Comparison of ENCODE assay signal across 9 cellular contexts in the genomic region with DNA sequence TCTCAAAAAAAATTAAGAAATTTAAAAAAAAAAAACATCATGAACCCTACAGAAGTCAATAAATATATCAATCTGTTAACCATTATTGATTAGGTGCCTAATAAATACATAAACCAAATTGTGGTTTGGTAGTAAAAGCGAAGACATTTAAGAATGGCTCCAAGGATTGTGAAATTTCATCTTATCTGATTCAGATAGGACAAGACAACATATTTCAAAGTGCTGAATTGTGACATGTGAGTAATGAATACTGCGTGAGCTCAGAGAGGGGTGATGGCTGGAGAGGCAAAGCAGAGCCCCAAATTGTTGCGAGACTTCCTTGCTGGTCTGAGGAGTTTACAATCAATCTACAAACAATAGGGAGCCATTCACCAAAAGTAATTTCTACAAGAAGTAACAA. TPM values are rescaled to one million over a fixed set of nuclear protein-coding genes. Genes with fewer than 3 reads are reported as not detected.
"Had no signal": no experiment of that assay in that cellular context is flagged by ENCODE, and none has a peak within 500 bp of the region (broad histone marks: within the 10 kb centered on the region; RNA-seq: fewer than 3 reads in every experiment).

No MANE protein-coding gene starts in this region.

- H3K4me3 Mint-ChIP-seq: HFFc6, IgD-negative memory B cell had no signal

- H3K36me3 Mint-ChIP-seq: IgD-negative memory B cell had no signal

- H3K27ac Mint-ChIP-seq: HFFc6, IgD-negative memory B cell had no signal

- DNase-seq: GM23248, GOT3, H7, HFFc6, KG1 had no signal

- H3K27me3 Mint-ChIP-seq: IgD-negative memory B cell had no signal

- H3K9me3 Mint-ChIP-seq: HFFc6, IgD-negative memory B cell had no signal

RNA-seq across cellular contexts. Expression of gene AMBN, which starts 8.2 kb away (rescaled TPM):
- total RNA-seq: GM23248, H7, HepG2, HFFc6, HT1080 had no signal

RNA-seq across cellular contexts. Expression of gene ENAM, which starts 28.2 kb away (rescaled TPM):
- total RNA-seq: GM23248, H4, H7, HepG2, HT1080 had no signal
